ENCODE assay signal across 3 cellular contexts in the genomic region with DNA sequence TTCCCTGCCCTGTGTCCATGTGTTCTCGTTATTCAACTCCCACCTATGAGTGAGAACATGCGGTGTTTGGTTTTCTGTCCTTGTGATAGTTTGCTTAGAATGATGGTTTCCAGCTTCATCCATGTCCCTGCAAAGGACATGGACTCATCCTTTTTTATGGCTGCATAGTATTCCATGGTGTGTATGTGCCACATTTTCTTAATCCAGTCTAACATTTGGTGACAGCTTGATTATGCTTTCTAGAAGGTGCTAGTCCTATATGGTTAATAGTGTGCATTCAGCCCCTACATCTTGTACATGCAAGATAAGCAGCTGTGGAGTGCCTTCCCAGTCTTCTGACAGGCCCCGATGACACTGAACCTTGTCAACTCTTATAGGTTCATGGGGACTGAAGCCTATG. TPM values are rescaled to one million over a fixed set of nuclear protein-coding genes. Genes with fewer than 3 reads are reported as not detected.
"Had no signal": no experiment of that assay in that cellular context is flagged by ENCODE, and none has a peak within 500 bp of the region (broad histone marks: within the 10 kb centered on the region; RNA-seq: fewer than 3 reads in every experiment).

No MANE protein-coding gene starts in this region.

RNA-seq across cellular contexts. Expression of a gene that starts 28.5 kb away (rescaled TPM):
- total RNA-seq: HepG2, HT1080, IMR-90 had no signal
- polyA plus RNA-seq: IMR-90 had no signal
